1 cellular context compared by ENCODE assay signal in the genomic region with DNA sequence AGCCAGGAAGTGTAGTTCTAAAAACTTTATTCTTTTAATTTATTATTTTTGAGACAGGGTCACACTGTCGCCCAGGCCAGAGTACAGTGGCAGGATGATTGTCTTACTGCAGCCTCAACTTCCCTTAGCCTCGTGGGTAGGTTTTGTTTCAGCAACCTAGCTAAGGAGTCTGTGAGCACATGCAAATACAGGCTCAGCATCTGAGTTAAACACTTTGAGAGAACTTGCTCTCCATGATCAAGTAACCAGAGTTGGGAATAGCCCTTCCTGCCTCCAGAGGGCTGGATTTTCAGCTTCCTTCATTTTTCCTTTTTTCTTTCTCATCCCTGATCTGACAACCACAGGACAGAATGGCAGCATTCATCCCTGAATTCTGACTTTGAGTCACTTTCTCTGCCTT.
TF ChIP-seq lines count a peak whose summit lies in the region.

No MANE protein-coding gene starts in this region.

TF ChIP-seq in GM23338, 12 proteins besides CTCF, POLR2A, EP300 and RAD21 (continued from another document):
- TF ChIP-seq, protein P1, sequence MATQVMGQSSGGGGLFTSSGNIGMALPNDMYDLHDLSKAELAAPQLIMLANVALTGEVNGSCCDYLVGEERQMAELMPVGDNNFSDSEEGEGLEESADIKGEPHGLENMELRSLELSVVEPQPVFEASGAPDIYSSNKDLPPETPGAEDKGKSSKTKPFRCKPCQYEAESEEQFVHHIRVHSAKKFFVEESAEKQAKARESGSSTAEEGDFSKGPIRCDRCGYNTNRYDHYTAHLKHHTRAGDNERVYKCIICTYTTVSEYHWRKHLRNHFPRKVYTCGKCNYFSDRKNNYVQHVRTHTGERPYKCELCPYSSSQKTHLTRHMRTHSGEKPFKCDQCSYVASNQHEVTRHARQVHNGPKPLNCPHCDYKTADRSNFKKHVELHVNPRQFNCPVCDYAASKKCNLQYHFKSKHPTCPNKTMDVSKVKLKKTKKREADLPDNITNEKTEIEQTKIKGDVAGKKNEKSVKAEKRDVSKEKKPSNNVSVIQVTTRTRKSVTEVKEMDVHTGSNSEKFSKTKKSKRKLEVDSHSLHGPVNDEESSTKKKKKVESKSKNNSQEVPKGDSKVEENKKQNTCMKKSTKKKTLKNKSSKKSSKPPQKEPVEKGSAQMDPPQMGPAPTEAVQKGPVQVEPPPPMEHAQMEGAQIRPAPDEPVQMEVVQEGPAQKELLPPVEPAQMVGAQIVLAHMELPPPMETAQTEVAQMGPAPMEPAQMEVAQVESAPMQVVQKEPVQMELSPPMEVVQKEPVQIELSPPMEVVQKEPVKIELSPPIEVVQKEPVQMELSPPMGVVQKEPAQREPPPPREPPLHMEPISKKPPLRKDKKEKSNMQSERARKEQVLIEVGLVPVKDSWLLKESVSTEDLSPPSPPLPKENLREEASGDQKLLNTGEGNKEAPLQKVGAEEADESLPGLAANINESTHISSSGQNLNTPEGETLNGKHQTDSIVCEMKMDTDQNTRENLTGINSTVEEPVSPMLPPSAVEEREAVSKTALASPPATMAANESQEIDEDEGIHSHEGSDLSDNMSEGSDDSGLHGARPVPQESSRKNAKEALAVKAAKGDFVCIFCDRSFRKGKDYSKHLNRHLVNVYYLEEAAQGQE (IDR thresholded peaks at IDR 0.05; ENCODE audit: unreplicated experiment) = no peak
- no peak for TF ChIP-seq ZNF331 (CRISPR knock-in tag; IDR thresholded peaks at IDR 0.05; ENCODE audit: low read depth)
- no peak for TF ChIP-seq POLR2AphosphoS5 (IDR thresholded peaks at IDR 0.05; ENCODE audit: low read depth)
- TF ChIP-seq ZNF114 (CRISPR knock-in tag; IDR thresholded peaks at IDR 0.05) = no peak
- TF ChIP-seq, protein P2, sequence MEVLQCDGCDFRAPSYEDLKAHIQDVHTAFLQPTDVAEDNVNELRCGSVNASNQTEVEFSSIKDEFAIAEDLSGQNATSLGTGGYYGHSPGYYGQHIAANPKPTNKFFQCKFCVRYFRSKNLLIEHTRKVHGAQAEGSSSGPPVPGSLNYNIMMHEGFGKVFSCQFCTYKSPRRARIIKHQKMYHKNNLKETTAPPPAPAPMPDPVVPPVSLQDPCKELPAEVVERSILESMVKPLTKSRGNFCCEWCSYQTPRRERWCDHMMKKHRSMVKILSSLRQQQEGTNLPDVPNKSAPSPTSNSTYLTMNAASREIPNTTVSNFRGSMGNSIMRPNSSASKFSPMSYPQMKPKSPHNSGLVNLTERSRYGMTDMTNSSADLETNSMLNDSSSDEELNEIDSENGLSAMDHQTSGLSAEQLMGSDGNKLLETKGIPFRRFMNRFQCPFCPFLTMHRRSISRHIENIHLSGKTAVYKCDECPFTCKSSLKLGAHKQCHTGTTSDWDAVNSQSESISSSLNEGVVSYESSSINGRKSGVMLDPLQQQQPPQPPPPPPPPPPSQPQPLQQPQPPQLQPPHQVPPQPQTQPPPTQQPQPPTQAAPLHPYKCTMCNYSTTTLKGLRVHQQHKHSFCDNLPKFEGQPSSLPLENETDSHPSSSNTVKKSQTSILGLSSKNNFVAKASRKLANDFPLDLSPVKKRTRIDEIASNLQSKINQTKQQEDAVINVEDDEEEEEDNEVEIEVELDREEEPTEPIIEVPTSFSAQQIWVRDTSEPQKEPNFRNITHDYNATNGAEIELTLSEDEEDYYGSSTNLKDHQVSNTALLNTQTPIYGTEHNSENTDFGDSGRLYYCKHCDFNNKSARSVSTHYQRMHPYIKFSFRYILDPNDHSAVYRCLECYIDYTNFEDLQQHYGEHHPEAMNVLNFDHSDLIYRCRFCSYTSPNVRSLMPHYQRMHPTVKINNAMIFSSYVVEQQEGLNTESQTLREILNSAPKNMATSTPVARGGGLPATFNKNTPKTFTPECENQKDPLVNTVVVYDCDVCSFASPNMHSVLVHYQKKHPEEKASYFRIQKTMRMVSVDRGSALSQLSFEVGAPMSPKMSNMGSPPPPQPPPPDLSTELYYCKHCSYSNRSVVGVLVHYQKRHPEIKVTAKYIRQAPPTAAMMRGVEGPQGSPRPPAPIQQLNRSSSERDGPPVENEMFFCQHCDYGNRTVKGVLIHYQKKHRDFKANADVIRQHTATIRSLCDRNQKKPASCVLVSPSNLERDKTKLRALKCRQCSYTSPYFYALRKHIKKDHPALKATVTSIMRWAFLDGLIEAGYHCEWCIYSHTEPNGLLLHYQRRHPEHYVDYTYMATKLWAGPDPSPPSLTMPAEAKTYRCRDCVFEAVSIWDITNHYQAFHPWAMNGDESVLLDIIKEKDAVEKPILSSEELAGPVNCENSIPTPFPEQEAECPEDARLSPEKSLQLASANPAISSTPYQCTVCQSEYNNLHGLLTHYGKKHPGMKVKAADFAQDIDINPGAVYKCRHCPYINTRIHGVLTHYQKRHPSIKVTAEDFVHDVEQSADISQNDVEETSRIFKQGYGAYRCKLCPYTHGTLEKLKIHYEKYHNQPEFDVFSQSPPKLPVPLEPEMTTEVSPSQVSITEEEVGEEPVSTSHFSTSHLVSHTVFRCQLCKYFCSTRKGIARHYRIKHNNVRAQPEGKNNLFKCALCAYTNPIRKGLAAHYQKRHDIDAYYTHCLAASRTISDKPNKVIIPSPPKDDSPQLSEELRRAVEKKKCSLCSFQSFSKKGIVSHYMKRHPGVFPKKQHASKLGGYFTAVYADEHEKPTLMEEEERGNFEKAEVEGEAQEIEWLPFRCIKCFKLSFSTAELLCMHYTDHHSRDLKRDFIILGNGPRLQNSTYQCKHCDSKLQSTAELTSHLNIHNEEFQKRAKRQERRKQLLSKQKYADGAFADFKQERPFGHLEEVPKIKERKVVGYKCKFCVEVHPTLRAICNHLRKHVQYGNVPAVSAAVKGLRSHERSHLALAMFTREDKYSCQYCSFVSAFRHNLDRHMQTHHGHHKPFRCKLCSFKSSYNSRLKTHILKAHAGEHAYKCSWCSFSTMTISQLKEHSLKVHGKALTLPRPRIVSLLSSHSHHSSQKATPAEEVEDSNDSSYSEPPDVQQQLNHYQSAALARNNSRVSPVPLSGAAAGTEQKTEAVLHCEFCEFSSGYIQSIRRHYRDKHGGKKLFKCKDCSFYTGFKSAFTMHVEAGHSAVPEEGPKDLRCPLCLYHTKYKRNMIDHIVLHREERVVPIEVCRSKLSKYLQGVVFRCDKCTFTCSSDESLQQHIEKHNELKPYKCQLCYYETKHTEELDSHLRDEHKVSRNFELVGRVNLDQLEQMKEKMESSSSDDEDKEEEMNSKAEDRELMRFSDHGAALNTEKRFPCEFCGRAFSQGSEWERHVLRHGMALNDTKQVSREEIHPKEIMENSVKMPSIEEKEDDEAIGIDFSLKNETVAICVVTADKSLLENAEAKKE (CRISPR knock-in tag; IDR thresholded peaks at IDR 0.05) = no peak
- no peak for TF ChIP-seq JUNB (IDR thresholded peaks at IDR 0.05; ENCODE audit: unreplicated experiment)
- no peak for TF ChIP-seq CREB1 (CRISPR knock-in tag; IDR thresholded peaks at IDR 0.05; ENCODE audit: low read depth)
- no peak for TF ChIP-seq NANOG (IDR thresholded peaks at IDR 0.05; ENCODE audit: borderline replicate concordance)
- TF ChIP-seq STAT1 (IDR thresholded peaks at IDR 0.05; ENCODE audit: unreplicated experiment) = no peak
- TF ChIP-seq EZH2 (IDR thresholded peaks at IDR 0.05; ENCODE audit: low read depth, unreplicated experiment) = no peak
